24 cellular contexts compared by ENCODE assay signal in the genomic region with DNA sequence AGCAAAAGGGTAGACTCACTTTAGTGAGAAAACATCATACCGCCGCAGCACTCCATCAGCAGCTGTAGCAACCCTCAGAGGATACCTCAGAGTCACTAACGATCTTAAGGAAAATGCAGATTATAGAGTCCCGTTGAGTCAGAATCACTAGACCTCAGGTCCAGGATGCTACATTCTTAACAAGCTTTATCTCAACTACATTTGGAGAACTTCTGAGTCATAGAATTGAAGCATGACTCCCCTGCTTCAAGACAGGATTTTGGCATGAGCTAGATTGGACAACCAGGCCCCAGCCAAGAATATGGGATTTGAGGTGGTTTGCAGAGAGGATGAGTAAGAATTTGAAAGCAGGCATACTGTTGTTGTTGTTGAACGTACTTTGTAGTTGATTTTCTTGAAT.
DNase-seq lines count a peak whose midpoint lies in the region; ATAC-seq and TF ChIP-seq lines count a peak whose summit lies in the region.
"Had no signal": no experiment of that assay in that cellular context is flagged by ENCODE, and none has a peak within 500 bp of the region (broad histone marks: within the 10 kb centered on the region; RNA-seq: fewer than 3 reads in every experiment).

No MANE protein-coding gene starts in this region.

- no peaks in the 10 kb centered on the region for H3K36me3 ChIP-seq in breast epithelium
- H3K36me3 ChIP-seq: ascending aorta, heart left ventricle, tibial artery had no signal

- DNase-seq in MCF 10A (ENCODE audit: unreplicated experiment) (peak; percentile 14), breast epithelium (ENCODE audit: low spot score in 2 of 2) (no peak), RKO (ENCODE audit: low spot score) (peak; percentile 9), fibroblast of mammary gland (ENCODE audit: low read depth) (peak; percentile 98), HEK293T (ENCODE audit: extremely low spot score) (no peak)
- DNase-seq in activated CD8-positive, alpha-beta memory T cell treated with anti-CD3 and anti-CD28 coated beads, Interleukin-2, amount 10 ng/mL, durations not matched to agents 7 days and 5 days = no peak
- no peak for DNase-seq in activated T-helper 1 cell treated with anti-CD3 and anti-CD28 coated beads, Interleukin-12 subunit alpha, Interleukin-12 subunit beta, Interleukin-2, Interleukin-4 antibody, amounts not matched to agents 30 ng/mL and 10 ng/mL and 1 ng/mL, durations not matched to agents 14 hours and 24 hours and 36 hours (ENCODE audit: low spot score)
- DNase-seq: 8988T; activated CD4-positive, alpha-beta T cell treated with anti-CD3 and anti-CD28 coated beads for 36 hours; activated naive CD4-positive, alpha-beta T cell; CD8-positive, alpha-beta T cell; DMS79 treated with DMSO at 0.1 percent for 48 hours; heart left ventricle; KG1; natural killer cell; NCI-H1092 treated with DMSO at 0.1 percent for 48 hours; NCI-H526 treated with DMSO at 0.1 percent for 48 hours; OCI-M1; tibial artery had no signal

- H3K36me3 Mint-ChIP-seq in MCF 10A (ENCODE audit: insufficient read depth, unreplicated experiment) = no peaks in the 10 kb centered on the region
- H3K36me3 Mint-ChIP-seq in activated CD8-positive, alpha-beta memory T cell treated with anti-CD3 and anti-CD28 coated beads, Interleukin-2, amount 10 ng/mL, durations not matched to agents 7 days and 5 days = peaks cover 11% of the 10 kb centered on the region
- H3K36me3 Mint-ChIP-seq in activated T-helper 1 cell treated with anti-CD3 and anti-CD28 coated beads, Interleukin-12 subunit alpha, Interleukin-12 subunit beta, Interleukin-2, Interleukin-4 antibody, amounts not matched to agents 30 ng/mL and 10 ng/mL and 1 ng/mL, durations not matched to agents 14 hours and 24 hours and 36 hours (ENCODE audit: low read depth) = peaks cover 7% of the 10 kb centered on the region
- H3K36me3 Mint-ChIP-seq: CD8-positive, alpha-beta T cell; natural killer cell; stimulated activated effector memory CD8-positive, alpha-beta T cell treated with anti-CD3 and anti-CD28 coated beads, Interleukin-12 subunit alpha, Interleukin-12 subunit beta, amount 100 ng/mL, for 72 hours had no signal

- H3K27me3 Mint-ChIP-seq in MCF 10A (ENCODE audit: insufficient read depth, unreplicated experiment) = no peaks in the 10 kb centered on the region
- peaks cover 4% of the 10 kb centered on the region for H3K27me3 Mint-ChIP-seq in activated CD8-positive, alpha-beta memory T cell treated with anti-CD3 and anti-CD28 coated beads, Interleukin-2, amount 10 ng/mL, durations not matched to agents 7 days and 5 days
- H3K27me3 Mint-ChIP-seq in activated T-helper 1 cell treated with anti-CD3 and anti-CD28 coated beads, Interleukin-12 subunit alpha, Interleukin-12 subunit beta, Interleukin-2, Interleukin-4 antibody, amounts not matched to agents 30 ng/mL and 10 ng/mL and 1 ng/mL, durations not matched to agents 14 hours and 24 hours and 36 hours (ENCODE audit: insufficient read depth) = peaks cover 4% of the 10 kb centered on the region
- H3K27me3 Mint-ChIP-seq: activated CD4-positive, alpha-beta T cell treated with anti-CD3 and anti-CD28 coated beads for 36 hours; dendritic cell treated with granulocyte-macrophage colony-stimulating factor and Interleukin-4, amounts not matched to agents 40 ng/mL and 50 ng/mL, for 4 days had no signal

- H3K4me3 ChIP-seq in breast epithelium (no peak overlapping the region), fibroblast of mammary gland (ENCODE audit: control insufficient read depth, low read depth, low read length) (no peak overlapping the region)
- H3K4me3 ChIP-seq: ascending aorta, heart left ventricle, tibial artery had no signal

- no TSS peak for BruUV-seq in MCF 10A (replicated peaks; lab: Mats Ljungman, UMichigan)

- H3K4me1 ChIP-seq in breast epithelium = no peaks in the 10 kb centered on the region
- H3K4me1 ChIP-seq: ascending aorta, heart left ventricle, tibial artery had no signal

- intact Hi-C loops in MCF 10A (cut with micrococcal nuclease) = no loop called here
- intact Hi-C loops in breast epithelium (cut with DNase I; ENCODE audit: low total_unique reads) = no loop called here
- intact Hi-C loops in activated T-helper 1 cell treated with anti-CD3 and anti-CD28 coated beads, Interleukin-12 subunit alpha, Interleukin-12 subunit beta, Interleukin-2, Interleukin-4 antibody, amounts not matched to agents 30 ng/mL and 10 ng/mL and 1 ng/mL, durations not matched to agents 14 hours and 24 hours and 36 hours (cut with micrococcal nuclease) = no loop called here

- H3K4me1 Mint-ChIP-seq in MCF 10A (ENCODE audit: insufficient read depth, unreplicated experiment) = no peaks in the 10 kb centered on the region
- peaks cover 9% of the 10 kb centered on the region for H3K4me1 Mint-ChIP-seq in activated CD8-positive, alpha-beta memory T cell treated with anti-CD3 and anti-CD28 coated beads, Interleukin-2, amount 10 ng/mL, durations not matched to agents 7 days and 5 days
- peaks cover 12% of the 10 kb centered on the region for H3K4me1 Mint-ChIP-seq in activated T-helper 1 cell treated with anti-CD3 and anti-CD28 coated beads, Interleukin-12 subunit alpha, Interleukin-12 subunit beta, Interleukin-2, Interleukin-4 antibody, amounts not matched to agents 30 ng/mL and 10 ng/mL and 1 ng/mL, durations not matched to agents 14 hours and 24 hours and 36 hours (ENCODE audit: low read depth)
- H3K4me1 Mint-ChIP-seq: activated CD4-positive, alpha-beta T cell treated with anti-CD3 and anti-CD28 coated beads for 36 hours; memory B cell; natural killer cell; stimulated activated effector memory CD8-positive, alpha-beta T cell treated with anti-CD3 and anti-CD28 coated beads, Interleukin-12 subunit alpha, Interleukin-12 subunit beta, amount 100 ng/mL, for 72 hours had no signal

- no peak overlapping the region for H3K27ac Mint-ChIP-seq in MCF 10A (ENCODE audit: low read depth, unreplicated experiment)
- no peak overlapping the region for H3K27ac Mint-ChIP-seq in activated CD8-positive, alpha-beta memory T cell treated with anti-CD3 and anti-CD28 coated beads, Interleukin-2, amount 10 ng/mL, durations not matched to agents 7 days and 5 days
- no peak overlapping the region for H3K27ac Mint-ChIP-seq in activated T-helper 1 cell treated with anti-CD3 and anti-CD28 coated beads, Interleukin-12 subunit alpha, Interleukin-12 subunit beta, Interleukin-2, Interleukin-4 antibody, amounts not matched to agents 30 ng/mL and 10 ng/mL and 1 ng/mL, durations not matched to agents 14 hours and 24 hours and 36 hours
- H3K27ac Mint-ChIP-seq: activated CD4-positive, alpha-beta T cell treated with anti-CD3 and anti-CD28 coated beads for 36 hours; CD8-positive, alpha-beta T cell; dendritic cell treated with granulocyte-macrophage colony-stimulating factor and Interleukin-4, amounts not matched to agents 40 ng/mL and 50 ng/mL, for 4 days; memory B cell; natural killer cell; stimulated activated effector memory CD8-positive, alpha-beta T cell treated with anti-CD3 and anti-CD28 coated beads, Interleukin-12 subunit alpha, Interleukin-12 subunit beta, amount 100 ng/mL, for 72 hours had no signal

- POLR2A ChIA-PET in MCF 10A (lab: Yijun Ruan, JAX) = no interaction called here
- POLR2A ChIA-PET in HEK293T (lab: Yijun Ruan, JAX) = no interaction called here

- TF ChIP-seq POLR2A in breast epithelium (IDR thresholded peaks at IDR 0.05) = no peak

- CTCF ChIA-PET in MCF 10A (lab: Yijun Ruan, JAX) (no interaction called here), HEK293T (lab: Yijun Ruan, JAX) (no interaction called here)
- CTCF ChIA-PET in activated CD8-positive, alpha-beta memory T cell treated with anti-CD3 and anti-CD28 coated beads, Interleukin-2, amount 10 ng/mL, durations not matched to agents 7 days and 5 days (lab: Charles Lee) = no interaction called here

- no peak overlapping the region for H3K4me3 Mint-ChIP-seq in MCF 10A (ENCODE audit: unreplicated experiment)
- no peak overlapping the region for H3K4me3 Mint-ChIP-seq in activated CD8-positive, alpha-beta memory T cell treated with anti-CD3 and anti-CD28 coated beads, Interleukin-2, amount 10 ng/mL, durations not matched to agents 7 days and 5 days
- no peak overlapping the region for H3K4me3 Mint-ChIP-seq in activated T-helper 1 cell treated with anti-CD3 and anti-CD28 coated beads, Interleukin-12 subunit alpha, Interleukin-12 subunit beta, Interleukin-2, Interleukin-4 antibody, amounts not matched to agents 30 ng/mL and 10 ng/mL and 1 ng/mL, durations not matched to agents 14 hours and 24 hours and 36 hours
- H3K4me3 Mint-ChIP-seq: activated CD4-positive, alpha-beta T cell treated with anti-CD3 and anti-CD28 coated beads for 36 hours; CD8-positive, alpha-beta T cell; dendritic cell treated with granulocyte-macrophage colony-stimulating factor and Interleukin-4, amounts not matched to agents 40 ng/mL and 50 ng/mL, for 4 days; memory B cell; natural killer cell; stimulated activated effector memory CD8-positive, alpha-beta T cell treated with anti-CD3 and anti-CD28 coated beads, Interleukin-12 subunit alpha, Interleukin-12 subunit beta, amount 100 ng/mL, for 72 hours had no signal

- H3K27me3 ChIP-seq in breast epithelium = no peaks in the 10 kb centered on the region
- H3K27me3 ChIP-seq: ascending aorta, heart left ventricle, tibial artery had no signal

- no peak overlapping the region for H3K27ac ChIP-seq in breast epithelium
- H3K27ac ChIP-seq: ascending aorta, heart left ventricle, tibial artery had no signal

- no peak for ATAC-seq in activated CD8-positive, alpha-beta memory T cell treated with anti-CD3 and anti-CD28 coated beads, Interleukin-2, amount 10 ng/mL, durations not matched to agents 7 days and 5 days
- no peak for ATAC-seq in HG03025 (IDR thresholded peaks at IDR 0.05; ENCODE audit: low FRiP score, unreplicated experiment)
- ATAC-seq: activated CD4-positive, alpha-beta T cell treated with anti-CD3 and anti-CD28 coated beads for 36 hours; CD8-positive, alpha-beta T cell; heart left ventricle; natural killer cell; stimulated activated effector memory CD8-positive, alpha-beta T cell treated with anti-CD3 and anti-CD28 coated beads, Interleukin-12 subunit alpha, Interleukin-12 subunit beta, amount 100 ng/mL, for 72 hours had no signal

- H3K9me3 ChIP-seq in breast epithelium = peaks cover 0 to 7% of the 10 kb centered on the region in 2 donors
- H3K9me3 ChIP-seq: tibial artery had no signal

- H3K9me3 Mint-ChIP-seq in MCF 10A (ENCODE audit: unreplicated experiment) = peaks cover 13% of the 10 kb centered on the region
- peaks cover 9% of the 10 kb centered on the region for H3K9me3 Mint-ChIP-seq in activated CD8-positive, alpha-beta memory T cell treated with anti-CD3 and anti-CD28 coated beads, Interleukin-2, amount 10 ng/mL, durations not matched to agents 7 days and 5 days (ENCODE audit: low read depth)
- peaks cover 17% of the 10 kb centered on the region for H3K9me3 Mint-ChIP-seq in activated T-helper 1 cell treated with anti-CD3 and anti-CD28 coated beads, Interleukin-12 subunit alpha, Interleukin-12 subunit beta, Interleukin-2, Interleukin-4 antibody, amounts not matched to agents 30 ng/mL and 10 ng/mL and 1 ng/mL, durations not matched to agents 14 hours and 24 hours and 36 hours

- TF ChIP-seq CTCF in MCF 10A (IDR thresholded peaks at IDR 0.05; ENCODE audit: unreplicated experiment) = no peak
- no peak for TF ChIP-seq CTCF in breast epithelium (IDR thresholded peaks at IDR 0.05)
- no peak for TF ChIP-seq CTCF in fibroblast of mammary gland (conservative IDR thresholded peaks at IDR 0.05; ENCODE audit: control insufficient read depth, insufficient read depth, low read depth, low read length)

TF ChIP-seq in HEK293T, 16 proteins besides CTCF, POLR2A, EP300 and RAD21 (continues in another document):
- TF ChIP-seq ELF4 (IDR thresholded peaks at IDR 0.05) = no peak

Comparison
In these comparisons a context has a peak if more than half of its experiments do, and no peak if none do; other contexts are left out.
1. DNase-seq: peak in MCF 10A (single experiment), RKO (single experiment) and fibroblast of mammary gland (single experiment); none in breast epithelium (0 of 2), activated CD8-positive, alpha-beta memory T cell treated with anti-CD3 and anti-CD28 coated beads, Interleukin-2, amount 10 ng/mL, durations not matched to agents 7 days and 5 days (single experiment), HEK293T (single experiment) and activated T-helper 1 cell treated with anti-CD3 and anti-CD28 coated beads, Interleukin-12 subunit alpha, Interleukin-12 subunit beta, Interleukin-2, Interleukin-4 antibody, amounts not matched to agents 30 ng/mL and 10 ng/mL and 1 ng/mL, durations not matched to agents 14 hours and 24 hours and 36 hours (single experiment).